Comparison of ENCODE assay signal across 2 cellular contexts in the genomic region with DNA sequence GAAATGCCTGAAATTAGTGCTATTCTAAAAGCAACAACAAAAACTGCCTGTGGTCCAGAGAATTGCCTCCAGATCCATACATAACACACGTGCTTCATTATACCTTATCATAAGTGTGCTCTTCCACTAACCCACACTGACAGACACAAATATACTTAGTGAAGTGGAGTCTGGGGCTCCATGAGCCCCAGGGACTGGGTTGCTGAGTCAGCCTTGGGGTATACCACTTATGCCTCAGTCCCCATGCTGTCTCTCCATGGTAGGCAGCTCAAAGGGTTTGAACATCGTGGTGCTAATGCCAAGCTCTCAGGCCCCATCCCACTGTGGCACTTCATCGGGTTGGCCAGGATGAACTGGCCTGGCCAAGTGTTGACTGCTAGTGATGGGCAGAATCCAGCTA.
TF ChIP-seq lines count a peak whose summit lies in the region.

No MANE protein-coding gene starts in this region.

TF ChIP-seq in GM23338, 12 proteins besides CTCF, POLR2A, EP300 and RAD21 (continues in another document):
- no peak for TF ChIP-seq POLR2AphosphoS5 (IDR thresholded peaks at IDR 0.05; ENCODE audit: low read depth)
- TF ChIP-seq, protein P1, sequence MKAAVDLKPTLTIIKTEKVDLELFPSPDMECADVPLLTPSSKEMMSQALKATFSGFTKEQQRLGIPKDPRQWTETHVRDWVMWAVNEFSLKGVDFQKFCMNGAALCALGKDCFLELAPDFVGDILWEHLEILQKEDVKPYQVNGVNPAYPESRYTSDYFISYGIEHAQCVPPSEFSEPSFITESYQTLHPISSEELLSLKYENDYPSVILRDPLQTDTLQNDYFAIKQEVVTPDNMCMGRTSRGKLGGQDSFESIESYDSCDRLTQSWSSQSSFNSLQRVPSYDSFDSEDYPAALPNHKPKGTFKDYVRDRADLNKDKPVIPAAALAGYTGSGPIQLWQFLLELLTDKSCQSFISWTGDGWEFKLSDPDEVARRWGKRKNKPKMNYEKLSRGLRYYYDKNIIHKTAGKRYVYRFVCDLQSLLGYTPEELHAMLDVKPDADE (IDR thresholded peaks at IDR 0.05) = no peak
- no peak for TF ChIP-seq JUNB (IDR thresholded peaks at IDR 0.05; ENCODE audit: unreplicated experiment)
- TF ChIP-seq, protein P2, sequence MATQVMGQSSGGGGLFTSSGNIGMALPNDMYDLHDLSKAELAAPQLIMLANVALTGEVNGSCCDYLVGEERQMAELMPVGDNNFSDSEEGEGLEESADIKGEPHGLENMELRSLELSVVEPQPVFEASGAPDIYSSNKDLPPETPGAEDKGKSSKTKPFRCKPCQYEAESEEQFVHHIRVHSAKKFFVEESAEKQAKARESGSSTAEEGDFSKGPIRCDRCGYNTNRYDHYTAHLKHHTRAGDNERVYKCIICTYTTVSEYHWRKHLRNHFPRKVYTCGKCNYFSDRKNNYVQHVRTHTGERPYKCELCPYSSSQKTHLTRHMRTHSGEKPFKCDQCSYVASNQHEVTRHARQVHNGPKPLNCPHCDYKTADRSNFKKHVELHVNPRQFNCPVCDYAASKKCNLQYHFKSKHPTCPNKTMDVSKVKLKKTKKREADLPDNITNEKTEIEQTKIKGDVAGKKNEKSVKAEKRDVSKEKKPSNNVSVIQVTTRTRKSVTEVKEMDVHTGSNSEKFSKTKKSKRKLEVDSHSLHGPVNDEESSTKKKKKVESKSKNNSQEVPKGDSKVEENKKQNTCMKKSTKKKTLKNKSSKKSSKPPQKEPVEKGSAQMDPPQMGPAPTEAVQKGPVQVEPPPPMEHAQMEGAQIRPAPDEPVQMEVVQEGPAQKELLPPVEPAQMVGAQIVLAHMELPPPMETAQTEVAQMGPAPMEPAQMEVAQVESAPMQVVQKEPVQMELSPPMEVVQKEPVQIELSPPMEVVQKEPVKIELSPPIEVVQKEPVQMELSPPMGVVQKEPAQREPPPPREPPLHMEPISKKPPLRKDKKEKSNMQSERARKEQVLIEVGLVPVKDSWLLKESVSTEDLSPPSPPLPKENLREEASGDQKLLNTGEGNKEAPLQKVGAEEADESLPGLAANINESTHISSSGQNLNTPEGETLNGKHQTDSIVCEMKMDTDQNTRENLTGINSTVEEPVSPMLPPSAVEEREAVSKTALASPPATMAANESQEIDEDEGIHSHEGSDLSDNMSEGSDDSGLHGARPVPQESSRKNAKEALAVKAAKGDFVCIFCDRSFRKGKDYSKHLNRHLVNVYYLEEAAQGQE (IDR thresholded peaks at IDR 0.05; ENCODE audit: unreplicated experiment) = no peak
- TF ChIP-seq, protein P3, sequence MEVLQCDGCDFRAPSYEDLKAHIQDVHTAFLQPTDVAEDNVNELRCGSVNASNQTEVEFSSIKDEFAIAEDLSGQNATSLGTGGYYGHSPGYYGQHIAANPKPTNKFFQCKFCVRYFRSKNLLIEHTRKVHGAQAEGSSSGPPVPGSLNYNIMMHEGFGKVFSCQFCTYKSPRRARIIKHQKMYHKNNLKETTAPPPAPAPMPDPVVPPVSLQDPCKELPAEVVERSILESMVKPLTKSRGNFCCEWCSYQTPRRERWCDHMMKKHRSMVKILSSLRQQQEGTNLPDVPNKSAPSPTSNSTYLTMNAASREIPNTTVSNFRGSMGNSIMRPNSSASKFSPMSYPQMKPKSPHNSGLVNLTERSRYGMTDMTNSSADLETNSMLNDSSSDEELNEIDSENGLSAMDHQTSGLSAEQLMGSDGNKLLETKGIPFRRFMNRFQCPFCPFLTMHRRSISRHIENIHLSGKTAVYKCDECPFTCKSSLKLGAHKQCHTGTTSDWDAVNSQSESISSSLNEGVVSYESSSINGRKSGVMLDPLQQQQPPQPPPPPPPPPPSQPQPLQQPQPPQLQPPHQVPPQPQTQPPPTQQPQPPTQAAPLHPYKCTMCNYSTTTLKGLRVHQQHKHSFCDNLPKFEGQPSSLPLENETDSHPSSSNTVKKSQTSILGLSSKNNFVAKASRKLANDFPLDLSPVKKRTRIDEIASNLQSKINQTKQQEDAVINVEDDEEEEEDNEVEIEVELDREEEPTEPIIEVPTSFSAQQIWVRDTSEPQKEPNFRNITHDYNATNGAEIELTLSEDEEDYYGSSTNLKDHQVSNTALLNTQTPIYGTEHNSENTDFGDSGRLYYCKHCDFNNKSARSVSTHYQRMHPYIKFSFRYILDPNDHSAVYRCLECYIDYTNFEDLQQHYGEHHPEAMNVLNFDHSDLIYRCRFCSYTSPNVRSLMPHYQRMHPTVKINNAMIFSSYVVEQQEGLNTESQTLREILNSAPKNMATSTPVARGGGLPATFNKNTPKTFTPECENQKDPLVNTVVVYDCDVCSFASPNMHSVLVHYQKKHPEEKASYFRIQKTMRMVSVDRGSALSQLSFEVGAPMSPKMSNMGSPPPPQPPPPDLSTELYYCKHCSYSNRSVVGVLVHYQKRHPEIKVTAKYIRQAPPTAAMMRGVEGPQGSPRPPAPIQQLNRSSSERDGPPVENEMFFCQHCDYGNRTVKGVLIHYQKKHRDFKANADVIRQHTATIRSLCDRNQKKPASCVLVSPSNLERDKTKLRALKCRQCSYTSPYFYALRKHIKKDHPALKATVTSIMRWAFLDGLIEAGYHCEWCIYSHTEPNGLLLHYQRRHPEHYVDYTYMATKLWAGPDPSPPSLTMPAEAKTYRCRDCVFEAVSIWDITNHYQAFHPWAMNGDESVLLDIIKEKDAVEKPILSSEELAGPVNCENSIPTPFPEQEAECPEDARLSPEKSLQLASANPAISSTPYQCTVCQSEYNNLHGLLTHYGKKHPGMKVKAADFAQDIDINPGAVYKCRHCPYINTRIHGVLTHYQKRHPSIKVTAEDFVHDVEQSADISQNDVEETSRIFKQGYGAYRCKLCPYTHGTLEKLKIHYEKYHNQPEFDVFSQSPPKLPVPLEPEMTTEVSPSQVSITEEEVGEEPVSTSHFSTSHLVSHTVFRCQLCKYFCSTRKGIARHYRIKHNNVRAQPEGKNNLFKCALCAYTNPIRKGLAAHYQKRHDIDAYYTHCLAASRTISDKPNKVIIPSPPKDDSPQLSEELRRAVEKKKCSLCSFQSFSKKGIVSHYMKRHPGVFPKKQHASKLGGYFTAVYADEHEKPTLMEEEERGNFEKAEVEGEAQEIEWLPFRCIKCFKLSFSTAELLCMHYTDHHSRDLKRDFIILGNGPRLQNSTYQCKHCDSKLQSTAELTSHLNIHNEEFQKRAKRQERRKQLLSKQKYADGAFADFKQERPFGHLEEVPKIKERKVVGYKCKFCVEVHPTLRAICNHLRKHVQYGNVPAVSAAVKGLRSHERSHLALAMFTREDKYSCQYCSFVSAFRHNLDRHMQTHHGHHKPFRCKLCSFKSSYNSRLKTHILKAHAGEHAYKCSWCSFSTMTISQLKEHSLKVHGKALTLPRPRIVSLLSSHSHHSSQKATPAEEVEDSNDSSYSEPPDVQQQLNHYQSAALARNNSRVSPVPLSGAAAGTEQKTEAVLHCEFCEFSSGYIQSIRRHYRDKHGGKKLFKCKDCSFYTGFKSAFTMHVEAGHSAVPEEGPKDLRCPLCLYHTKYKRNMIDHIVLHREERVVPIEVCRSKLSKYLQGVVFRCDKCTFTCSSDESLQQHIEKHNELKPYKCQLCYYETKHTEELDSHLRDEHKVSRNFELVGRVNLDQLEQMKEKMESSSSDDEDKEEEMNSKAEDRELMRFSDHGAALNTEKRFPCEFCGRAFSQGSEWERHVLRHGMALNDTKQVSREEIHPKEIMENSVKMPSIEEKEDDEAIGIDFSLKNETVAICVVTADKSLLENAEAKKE (CRISPR knock-in tag; IDR thresholded peaks at IDR 0.05) = no peak
- no peak for TF ChIP-seq EZH2 (IDR thresholded peaks at IDR 0.05; ENCODE audit: low read depth, unreplicated experiment)
- TF ChIP-seq ZNF114 (CRISPR knock-in tag; IDR thresholded peaks at IDR 0.05) = no peak
- no peak for TF ChIP-seq CREB1 (CRISPR knock-in tag; IDR thresholded peaks at IDR 0.05; ENCODE audit: low read depth)
- TF ChIP-seq STAT1 (IDR thresholded peaks at IDR 0.05; ENCODE audit: unreplicated experiment) = no peak
- TF ChIP-seq NANOG (IDR thresholded peaks at IDR 0.05; ENCODE audit: borderline replicate concordance) = no peak

TF ChIP-seq in K562, 482 proteins besides CTCF, POLR2A, EP300 and RAD21:
- TF ChIP-seq TFAM (CRISPR knock-in tag; conservative IDR thresholded peaks at IDR 0.05) (no peak), ZNF316 (IDR thresholded peaks at IDR 0.05) (peak; percentile 55)
